Comparison of ENCODE assay signal across 8 cellular contexts in the genomic region with DNA sequence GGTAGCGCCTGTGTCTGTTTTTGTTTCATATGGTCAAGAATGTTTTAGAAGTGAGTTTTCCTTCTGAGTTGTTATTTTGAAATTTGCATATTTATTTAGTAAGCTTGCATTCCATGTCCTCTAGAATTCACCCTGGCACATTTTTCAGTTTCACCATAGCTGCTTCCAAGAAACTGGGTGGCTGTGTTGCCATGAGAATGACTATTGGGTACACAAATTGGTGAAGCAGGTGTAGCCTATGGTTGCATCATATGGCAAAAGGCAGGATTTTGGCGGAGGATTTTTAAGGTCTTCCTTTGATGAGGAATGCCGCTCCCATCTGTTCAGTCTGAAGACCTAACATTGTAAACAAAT. TPM values are rescaled to one million over a fixed set of nuclear protein-coding genes. Genes with fewer than 3 reads are reported as not detected.
A peak's percentile ranks its signal among the peaks of the same experiment; 100 is the strongest.
DNase-seq lines count a peak whose midpoint lies in the region; ATAC-seq and TF ChIP-seq lines count a peak whose summit lies in the region.

No MANE protein-coding gene starts in this region.

- H3K27me3 ChIP-seq in SJSA1 (replicated peaks) (no peaks in the 10 kb centered on the region), esophagus muscularis mucosa (no peaks in the 10 kb centered on the region), rectal smooth muscle tissue (ENCODE audit: control insufficient read depth, insufficient read depth, low read length) (no peaks in the 10 kb centered on the region)

- intact Hi-C loops in esophagus muscularis mucosa (cut with DNase I), result loop anchor here (5.0 to 10.0 kb wide), 2 partner anchors 66 to 188 kb away; partner anchors contain the start of gene SLC12A3

- DNase-seq in SJSA1 (ENCODE audit: low read depth in 1 of 2, low spot score in 2 of 2), result no peak
- no peak for DNase-seq in esophagus muscularis mucosa (ENCODE audit: extremely low spot score)
- DNase-seq in NCI-H1417 (lab: John Stamatoyannopoulos, UW), result no peak
- no peak for DNase-seq in GDM1 (lab: John Stamatoyannopoulos, UW)

- H3K27ac ChIP-seq in SJSA1 (peak overlapping the region; percentile 90), esophagus muscularis mucosa (replicated peaks in 1 of 4) (peak overlapping the region; percentile 97 to 100 (median 98)), rectal smooth muscle tissue (ENCODE audit: low read depth, low read length) (peak overlapping the region; percentile 98)

- no peak for TF ChIP-seq CTCF in GM12875 (IDR thresholded peaks at IDR 0.05; ENCODE audit: borderline replicate concordance, insufficient read depth, low read depth, low read length)
- TF ChIP-seq CTCF in esophagus muscularis mucosa (IDR thresholded peaks at IDR 0.05), result no peak

- TF ChIP-seq EP300 in esophagus muscularis mucosa (IDR thresholded peaks at IDR 0.05), result no peak

- no peak for ATAC-seq in HG03045 (IDR thresholded peaks at IDR 0.05; ENCODE audit: unreplicated experiment)
- ATAC-seq in GM19324 (IDR thresholded peaks at IDR 0.05; ENCODE audit: low FRiP score, unreplicated experiment), result no peak

- peak overlapping the region; percentile 91 for H3K9ac ChIP-seq in rectal smooth muscle tissue (ENCODE audit: low read length)

- H3K4me1 ChIP-seq in SJSA1 (replicated peaks) (peaks cover 18% of the 10 kb centered on the region), esophagus muscularis mucosa (peaks cover 43 to 63% (median 53%) of the 10 kb centered on the region in 4 donors), rectal smooth muscle tissue (ENCODE audit: control insufficient read depth, insufficient read depth, low read length) (peaks cover 16% of the 10 kb centered on the region)

- no peaks in the 10 kb centered on the region for H3K9me3 ChIP-seq in SJSA1 (replicated peaks)
- H3K9me3 ChIP-seq in esophagus muscularis mucosa, result no peaks in the 10 kb centered on the region

- H3K4me3 ChIP-seq in GM12875 (ENCODE audit: low read depth, low read length) (peak overlapping the region; percentile 91), SJSA1 (peak overlapping the region; percentile 87), esophagus muscularis mucosa (peak overlapping the region; percentile 78 to 99 (median 85)), rectal smooth muscle tissue (ENCODE audit: low read length) (peak overlapping the region; percentile 80)

- no peak for TF ChIP-seq POLR2A in esophagus muscularis mucosa (IDR thresholded peaks at IDR 0.05; ENCODE audit: low read depth)

- WGBS in esophagus muscularis mucosa, result 20% methylated on average over 3 of the region's 3 CpGs

- H3K36me3 ChIP-seq in SJSA1 (peaks cover 58% of the 10 kb centered on the region), esophagus muscularis mucosa (peaks cover 27 to 36% (median 31%) of the 10 kb centered on the region in 4 donors), rectal smooth muscle tissue (ENCODE audit: control insufficient read depth, insufficient read depth, low read length) (peaks cover 9% of the 10 kb centered on the region)

RNA-seq across cellular contexts. Expression of gene HERPUD1, which starts 1.3 kb away (rescaled TPM):
- total RNA-seq in SJSA1 (2014; rRNA removed; shearing (Covaris generic)), result 14.0 and 42.4 TPM in 2 replicates
- total RNA-seq in esophagus muscularis mucosa, result 10 to 100 TPM; 64.0 to 99.7 (median 71.5) TPM

RNA-seq across cellular contexts. Expression of gene CETP, which starts 28.5 kb away (rescaled TPM):
- 0.08 TPM in 1 of 2 replicates, not detected in the other for total RNA-seq in SJSA1 (2014; rRNA removed; shearing (Covaris generic))
- 1 to 10 TPM in 1 of 4 donors, under 1 TPM in 2, not detected in 1; 0.19 to 1.2 (median 0.52) TPM for total RNA-seq in esophagus muscularis mucosa

RNA-seq across cellular contexts. Expression of gene NLRC5, which starts 56.1 kb away (rescaled TPM):
- total RNA-seq in SJSA1 (2014; rRNA removed; shearing (Covaris generic)), result 28.8 and 29.4 TPM in 2 replicates
- total RNA-seq in esophagus muscularis mucosa, result 10 to 100 TPM; 14.4 to 22.5 (median 16.6) TPM
